ENCODE assay signal across 1 cellular context in the genomic region with DNA sequence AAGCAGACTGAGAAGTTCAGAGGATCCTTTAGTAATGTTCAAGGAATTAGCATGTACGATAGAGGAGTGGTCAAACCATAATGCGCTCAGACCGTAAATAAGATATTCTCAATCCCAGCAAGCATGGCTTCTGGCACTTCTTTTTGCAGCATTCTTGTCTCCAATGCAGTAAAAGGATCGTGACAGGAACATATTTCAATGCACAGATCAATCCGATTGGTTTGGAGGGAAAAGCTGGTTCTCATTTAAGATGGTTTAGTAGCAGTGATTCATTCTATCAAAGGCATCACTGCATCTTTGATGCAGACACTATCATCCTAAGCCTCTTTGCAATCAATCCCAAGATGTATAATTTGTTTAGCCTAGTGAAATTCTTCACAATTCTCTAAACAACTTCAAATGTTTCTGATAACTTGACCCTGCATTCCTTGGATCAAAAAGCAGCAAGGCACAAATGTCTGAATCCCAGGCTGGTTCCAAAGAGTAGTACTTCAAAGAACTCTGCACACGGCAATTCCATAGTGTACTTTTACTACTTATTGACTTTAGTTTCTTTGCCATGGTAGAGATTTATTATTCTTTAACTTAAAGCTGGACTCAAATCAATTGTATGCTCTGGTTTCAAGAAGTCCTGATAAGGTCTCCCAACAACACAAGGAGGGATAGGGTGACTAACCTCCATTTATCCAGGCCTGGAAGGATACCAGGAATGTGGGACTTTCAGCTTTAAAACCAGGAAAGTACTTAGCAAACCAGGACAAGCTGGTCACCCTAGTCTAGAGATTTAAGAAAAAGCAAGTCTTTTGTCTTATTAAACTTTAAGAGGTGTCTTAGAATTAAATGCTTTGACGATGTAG.
TF ChIP-seq lines count a peak whose summit lies in the region.

No MANE protein-coding gene starts in this region.

TF ChIP-seq in GM23338, 12 proteins besides CTCF, POLR2A, EP300 and RAD21 (continued from another document):
- TF ChIP-seq, protein P1, sequence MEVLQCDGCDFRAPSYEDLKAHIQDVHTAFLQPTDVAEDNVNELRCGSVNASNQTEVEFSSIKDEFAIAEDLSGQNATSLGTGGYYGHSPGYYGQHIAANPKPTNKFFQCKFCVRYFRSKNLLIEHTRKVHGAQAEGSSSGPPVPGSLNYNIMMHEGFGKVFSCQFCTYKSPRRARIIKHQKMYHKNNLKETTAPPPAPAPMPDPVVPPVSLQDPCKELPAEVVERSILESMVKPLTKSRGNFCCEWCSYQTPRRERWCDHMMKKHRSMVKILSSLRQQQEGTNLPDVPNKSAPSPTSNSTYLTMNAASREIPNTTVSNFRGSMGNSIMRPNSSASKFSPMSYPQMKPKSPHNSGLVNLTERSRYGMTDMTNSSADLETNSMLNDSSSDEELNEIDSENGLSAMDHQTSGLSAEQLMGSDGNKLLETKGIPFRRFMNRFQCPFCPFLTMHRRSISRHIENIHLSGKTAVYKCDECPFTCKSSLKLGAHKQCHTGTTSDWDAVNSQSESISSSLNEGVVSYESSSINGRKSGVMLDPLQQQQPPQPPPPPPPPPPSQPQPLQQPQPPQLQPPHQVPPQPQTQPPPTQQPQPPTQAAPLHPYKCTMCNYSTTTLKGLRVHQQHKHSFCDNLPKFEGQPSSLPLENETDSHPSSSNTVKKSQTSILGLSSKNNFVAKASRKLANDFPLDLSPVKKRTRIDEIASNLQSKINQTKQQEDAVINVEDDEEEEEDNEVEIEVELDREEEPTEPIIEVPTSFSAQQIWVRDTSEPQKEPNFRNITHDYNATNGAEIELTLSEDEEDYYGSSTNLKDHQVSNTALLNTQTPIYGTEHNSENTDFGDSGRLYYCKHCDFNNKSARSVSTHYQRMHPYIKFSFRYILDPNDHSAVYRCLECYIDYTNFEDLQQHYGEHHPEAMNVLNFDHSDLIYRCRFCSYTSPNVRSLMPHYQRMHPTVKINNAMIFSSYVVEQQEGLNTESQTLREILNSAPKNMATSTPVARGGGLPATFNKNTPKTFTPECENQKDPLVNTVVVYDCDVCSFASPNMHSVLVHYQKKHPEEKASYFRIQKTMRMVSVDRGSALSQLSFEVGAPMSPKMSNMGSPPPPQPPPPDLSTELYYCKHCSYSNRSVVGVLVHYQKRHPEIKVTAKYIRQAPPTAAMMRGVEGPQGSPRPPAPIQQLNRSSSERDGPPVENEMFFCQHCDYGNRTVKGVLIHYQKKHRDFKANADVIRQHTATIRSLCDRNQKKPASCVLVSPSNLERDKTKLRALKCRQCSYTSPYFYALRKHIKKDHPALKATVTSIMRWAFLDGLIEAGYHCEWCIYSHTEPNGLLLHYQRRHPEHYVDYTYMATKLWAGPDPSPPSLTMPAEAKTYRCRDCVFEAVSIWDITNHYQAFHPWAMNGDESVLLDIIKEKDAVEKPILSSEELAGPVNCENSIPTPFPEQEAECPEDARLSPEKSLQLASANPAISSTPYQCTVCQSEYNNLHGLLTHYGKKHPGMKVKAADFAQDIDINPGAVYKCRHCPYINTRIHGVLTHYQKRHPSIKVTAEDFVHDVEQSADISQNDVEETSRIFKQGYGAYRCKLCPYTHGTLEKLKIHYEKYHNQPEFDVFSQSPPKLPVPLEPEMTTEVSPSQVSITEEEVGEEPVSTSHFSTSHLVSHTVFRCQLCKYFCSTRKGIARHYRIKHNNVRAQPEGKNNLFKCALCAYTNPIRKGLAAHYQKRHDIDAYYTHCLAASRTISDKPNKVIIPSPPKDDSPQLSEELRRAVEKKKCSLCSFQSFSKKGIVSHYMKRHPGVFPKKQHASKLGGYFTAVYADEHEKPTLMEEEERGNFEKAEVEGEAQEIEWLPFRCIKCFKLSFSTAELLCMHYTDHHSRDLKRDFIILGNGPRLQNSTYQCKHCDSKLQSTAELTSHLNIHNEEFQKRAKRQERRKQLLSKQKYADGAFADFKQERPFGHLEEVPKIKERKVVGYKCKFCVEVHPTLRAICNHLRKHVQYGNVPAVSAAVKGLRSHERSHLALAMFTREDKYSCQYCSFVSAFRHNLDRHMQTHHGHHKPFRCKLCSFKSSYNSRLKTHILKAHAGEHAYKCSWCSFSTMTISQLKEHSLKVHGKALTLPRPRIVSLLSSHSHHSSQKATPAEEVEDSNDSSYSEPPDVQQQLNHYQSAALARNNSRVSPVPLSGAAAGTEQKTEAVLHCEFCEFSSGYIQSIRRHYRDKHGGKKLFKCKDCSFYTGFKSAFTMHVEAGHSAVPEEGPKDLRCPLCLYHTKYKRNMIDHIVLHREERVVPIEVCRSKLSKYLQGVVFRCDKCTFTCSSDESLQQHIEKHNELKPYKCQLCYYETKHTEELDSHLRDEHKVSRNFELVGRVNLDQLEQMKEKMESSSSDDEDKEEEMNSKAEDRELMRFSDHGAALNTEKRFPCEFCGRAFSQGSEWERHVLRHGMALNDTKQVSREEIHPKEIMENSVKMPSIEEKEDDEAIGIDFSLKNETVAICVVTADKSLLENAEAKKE (CRISPR knock-in tag; IDR thresholded peaks at IDR 0.05): no peak
- TF ChIP-seq STAT1 (IDR thresholded peaks at IDR 0.05; ENCODE audit: unreplicated experiment) (no peak), JUNB (IDR thresholded peaks at IDR 0.05; ENCODE audit: unreplicated experiment) (no peak), NANOG (IDR thresholded peaks at IDR 0.05; ENCODE audit: borderline replicate concordance) (no peak)
